Comparison of ENCODE assay signal across 22 cellular contexts in the genomic region with DNA sequence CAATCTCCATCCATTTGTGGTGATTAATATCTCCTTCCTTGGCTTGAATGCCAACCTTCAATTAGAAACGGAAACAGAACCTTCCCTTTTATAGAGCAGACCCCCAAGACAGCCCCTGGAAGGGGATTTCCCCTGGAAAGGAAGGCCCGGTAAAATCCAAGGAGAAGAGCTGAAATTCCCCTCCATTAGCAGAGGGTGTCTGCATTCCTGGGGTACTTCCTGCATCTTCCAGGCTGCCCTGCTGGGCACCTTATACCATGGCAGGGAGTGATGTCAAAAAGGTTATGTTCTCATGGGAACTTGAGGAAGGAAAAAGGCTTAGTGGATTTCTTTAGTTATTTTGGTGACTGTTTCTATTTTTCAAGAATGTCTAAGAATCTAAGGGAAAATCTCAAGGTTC.
DNase-seq lines count a peak whose midpoint lies in the region; FAIRE-seq and TF ChIP-seq lines count a peak whose summit lies in the region.
"Had no signal": no experiment of that assay in that cellular context is flagged by ENCODE, and none has a peak within 500 bp of the region (broad histone marks: within the 10 kb centered on the region; RNA-seq: fewer than 3 reads in every experiment).

No MANE protein-coding gene starts in this region.

- H3K9ac ChIP-seq in H1 (replicated peaks in 1 of 4; ENCODE audit: extremely low read depth in 1 of 4, low read depth in 3 of 4, low read length in 3 of 4) (no peak overlapping the region), trophoblast cell (ENCODE audit: low read length) (no peak overlapping the region)

- no peak overlapping the region for H3K14ac ChIP-seq in H1 (ENCODE audit: insufficient read length)
- no peak overlapping the region for H3K14ac ChIP-seq in trophoblast cell (ENCODE audit: low read length)

- H3K79me2 ChIP-seq in H1 (ENCODE audit: control insufficient read depth in 1 of 2, insufficient read depth in 2 of 2, low read length in 2 of 2) (no peaks in the 10 kb centered on the region), trophoblast cell (ENCODE audit: control insufficient read depth, insufficient read depth, low read length, poor library complexity) (no peaks in the 10 kb centered on the region)

- H3K23ac ChIP-seq in H1 (ENCODE audit: insufficient read length) (no peak overlapping the region), trophoblast cell (ENCODE audit: low read length) (no peak overlapping the region)

- H2BK20ac ChIP-seq in H1 (ENCODE audit: low read length) = no peak overlapping the region

- POLR2A ChIA-PET in H1 (lab: Charles Lee; ENCODE audit: partially characterized antibody) = no interaction called here
- POLR2A ChIA-PET in HEK293T (lab: Yijun Ruan, JAX) = no interaction called here

- no peak for TF ChIP-seq CTCF in H1 (IDR thresholded peaks at IDR 0.05; ENCODE audit: control extremely low read depth in 1 of 3, insufficient read depth in 1 of 3, low read depth in 1 of 3, low read length in 3 of 3)

- no peak overlapping the region for H3K4me3 Mint-ChIP-seq in activated CD4-positive, alpha-beta T cell treated with anti-CD3 and anti-CD28 coated beads, Interleukin-2, amount 10 ng/mL, durations not matched to agents 24 days and 14 days
- no peak overlapping the region for H3K4me3 Mint-ChIP-seq in activated T-helper 2 cell treated with anti-CD3 and anti-CD28 coated beads, Interferon-gamma antibody, Interleukin-2, Interleukin-4, amounts not matched to agents 10 μg/mL and 5 μg/mL and 100 μg/mL, durations not matched to agents 14 hours and 24 hours and 36 hours (ENCODE audit: low read depth)
- H3K4me3 Mint-ChIP-seq: B cell; CD4-positive, alpha-beta memory T cell had no signal

- TF ChIP-seq RAD21 in H1 (IDR thresholded peaks at IDR 0.05 in 1 of 2, conservative IDR thresholded peaks at IDR 0.05 in 1 of 2; ENCODE audit: low read depth in 2 of 2, low read length in 2 of 2) = no peak

- peaks cover 0 to 2% (median 0%) of the 10 kb centered on the region in 4 experiments; a peak in 2 of 7 replicates for H3K4me1 ChIP-seq in H1 (replicated peaks in 1 of 4; ENCODE audit: control insufficient read depth in 3 of 4, insufficient read depth in 4 of 4, low read length in 3 of 4)
- no peaks in the 10 kb centered on the region for H3K4me1 ChIP-seq in trophoblast cell (ENCODE audit: control insufficient read depth in 1 of 2, insufficient read depth in 2 of 2, low read length in 2 of 2)

- H3K4me1 Mint-ChIP-seq in activated CD4-positive, alpha-beta T cell treated with anti-CD3 and anti-CD28 coated beads, Interleukin-2, amount 10 ng/mL, durations not matched to agents 24 days and 14 days = peaks cover 1% of the 10 kb centered on the region
- H3K4me1 Mint-ChIP-seq in activated T-helper 2 cell treated with anti-CD3 and anti-CD28 coated beads, Interferon-gamma antibody, Interleukin-2, Interleukin-4, amounts not matched to agents 10 μg/mL and 5 μg/mL and 100 μg/mL, durations not matched to agents 14 hours and 24 hours and 36 hours (ENCODE audit: low read depth) = no peaks in the 10 kb centered on the region
- H3K4me1 Mint-ChIP-seq: B cell; CD4-positive, alpha-beta memory T cell had no signal

- WGBS in H1 (ENCODE audit: extremely low coverage in 1 of 2, insufficient coverage in 1 of 2, insufficient read length in 1 of 2, insufficient replicate concordance in 2 of 2, low coverage in 1 of 2, low lambda C conversion rate in 2 of 2, missing lambda C conversion rate in 1 of 2), 2 experiments = 28% methylated on average over 2 of the region's 2 CpGs; no CpG with 5 or more reads in 1 of the 2 experiments
- no CpG with 5 or more reads among the region's 2 CpGs for WGBS in trophoblast cell (ENCODE audit: extremely low coverage, insufficient coverage, insufficient read length)

- no peaks in the 10 kb centered on the region for H3K9me3 ChIP-seq in H1 (ENCODE audit: insufficient read depth in 2 of 2, low read depth in 1 of 2, low read length in 1 of 2)
- no peaks in the 10 kb centered on the region for H3K9me3 ChIP-seq in trophoblast cell (ENCODE audit: insufficient read depth, low read depth, low read length)

- H2AFZ ChIP-seq in H1 (ENCODE audit: low read length) = no peak overlapping the region
- no peak overlapping the region for H2AFZ ChIP-seq in trophoblast cell (ENCODE audit: insufficient read depth, low read length, poor library complexity)

- no peaks in the 10 kb centered on the region for H3K9me3 Mint-ChIP-seq in activated CD4-positive, alpha-beta T cell treated with anti-CD3 and anti-CD28 coated beads, Interleukin-2, amount 10 ng/mL, durations not matched to agents 24 days and 14 days
- H3K9me3 Mint-ChIP-seq in activated T-helper 2 cell treated with anti-CD3 and anti-CD28 coated beads, Interferon-gamma antibody, Interleukin-2, Interleukin-4, amounts not matched to agents 10 μg/mL and 5 μg/mL and 100 μg/mL, durations not matched to agents 14 hours and 24 hours and 36 hours = no peaks in the 10 kb centered on the region

- H2BK12ac ChIP-seq in H1 (ENCODE audit: low read depth, low read length) (no peak overlapping the region), trophoblast cell (ENCODE audit: low read length) (no peak overlapping the region)

- H2AK5ac ChIP-seq in H1 (ENCODE audit: low read depth, low read length) (no peak overlapping the region), trophoblast cell (ENCODE audit: low read length) (no peak overlapping the region)

- H3K56ac ChIP-seq in H1 (replicated peaks; ENCODE audit: insufficient read length, low read depth, low read length) = no peak overlapping the region

- H3K4ac ChIP-seq in H1 (replicated peaks; ENCODE audit: insufficient read length, low read depth, low read length) (no peak overlapping the region), trophoblast cell (ENCODE audit: low read depth, low read length) (no peak overlapping the region)

- no peak for FAIRE-seq in H1 (lab: Jason Lieb, UNC)
- FAIRE-seq: A204.1, GM12891, GM18507, H54 had no signal

- H3K23me2 ChIP-seq in H1 (ENCODE audit: low read depth, low read length) = no peaks in the 10 kb centered on the region

- no peak overlapping the region for H4K5ac ChIP-seq in H1 (ENCODE audit: insufficient read length, low read depth, low read length)

- H3K36me3 Mint-ChIP-seq in activated CD4-positive, alpha-beta T cell treated with anti-CD3 and anti-CD28 coated beads, Interleukin-2, amount 10 ng/mL, durations not matched to agents 24 days and 14 days (ENCODE audit: low read depth) = no peaks in the 10 kb centered on the region
- H3K36me3 Mint-ChIP-seq in activated T-helper 2 cell treated with anti-CD3 and anti-CD28 coated beads, Interferon-gamma antibody, Interleukin-2, Interleukin-4, amounts not matched to agents 10 μg/mL and 5 μg/mL and 100 μg/mL, durations not matched to agents 14 hours and 24 hours and 36 hours (ENCODE audit: low read depth) = no peaks in the 10 kb centered on the region
- H3K36me3 Mint-ChIP-seq: CD4-positive, alpha-beta memory T cell had no signal

- no peaks in the 10 kb centered on the region for H3K79me1 ChIP-seq in H1 (ENCODE audit: low read depth, low read length)
- no peaks in the 10 kb centered on the region for H3K79me1 ChIP-seq in trophoblast cell (ENCODE audit: low read length)

- no peak for TF ChIP-seq EP300 in H1 (IDR thresholded peaks at IDR 0.05; ENCODE audit: borderline replicate concordance in 1 of 2, low read depth in 2 of 2, low read length in 2 of 2)

- no peaks in the 10 kb centered on the region for H4K20me1 ChIP-seq in H1 (replicated peaks in 1 of 2; ENCODE audit: control insufficient read depth in 1 of 2, insufficient read depth in 2 of 2, low read length in 2 of 2)

- no peak overlapping the region for H4K8ac ChIP-seq in H1 (ENCODE audit: extremely low read depth, insufficient read depth, low read length)
- H4K8ac ChIP-seq in trophoblast cell (ENCODE audit: low read depth, low read length) = no peak overlapping the region

- intact Hi-C loops in activated CD4-positive, alpha-beta T cell treated with anti-CD3 and anti-CD28 coated beads, Interleukin-2, amount 10 ng/mL, durations not matched to agents 24 days and 14 days (cut with micrococcal nuclease) = no loop called here
- intact Hi-C loops in activated T-helper 2 cell treated with anti-CD3 and anti-CD28 coated beads, Interferon-gamma antibody, Interleukin-2, Interleukin-4, amounts not matched to agents 10 μg/mL and 5 μg/mL and 100 μg/mL, durations not matched to agents 14 hours and 24 hours and 36 hours (cut with micrococcal nuclease) = no loop called here

- H2BK15ac ChIP-seq in H1 (ENCODE audit: low read length) = no peak overlapping the region

- H4K91ac ChIP-seq in H1 (replicated peaks; ENCODE audit: insufficient read length, low read length) (no peak overlapping the region), trophoblast cell (ENCODE audit: low read depth, low read length) (no peak overlapping the region)

- H3K27me3 ChIP-seq in H7 (ENCODE audit: control insufficient read depth, insufficient read depth, low read length) (no peaks in the 10 kb centered on the region), H1 (replicated peaks in 1 of 4; ENCODE audit: control insufficient read depth in 3 of 4, extremely low read depth in 1 of 4, insufficient read depth in 3 of 4, low read length in 3 of 4) (no peaks in the 10 kb centered on the region), trophoblast cell (ENCODE audit: insufficient read depth, low read length) (no peaks in the 10 kb centered on the region)

- H3K27ac Mint-ChIP-seq in activated CD4-positive, alpha-beta T cell treated with anti-CD3 and anti-CD28 coated beads, Interleukin-2, amount 10 ng/mL, durations not matched to agents 24 days and 14 days = no peak overlapping the region
- H3K27ac Mint-ChIP-seq in activated T-helper 2 cell treated with anti-CD3 and anti-CD28 coated beads, Interferon-gamma antibody, Interleukin-2, Interleukin-4, amounts not matched to agents 10 μg/mL and 5 μg/mL and 100 μg/mL, durations not matched to agents 14 hours and 24 hours and 36 hours = no peak overlapping the region
- H3K27ac Mint-ChIP-seq: B cell; CD4-positive, alpha-beta memory T cell had no signal

- H3K27me3 Mint-ChIP-seq in activated CD4-positive, alpha-beta T cell treated with anti-CD3 and anti-CD28 coated beads, Interleukin-2, amount 10 ng/mL, durations not matched to agents 24 days and 14 days = peaks cover 13% of the 10 kb centered on the region
- H3K27me3 Mint-ChIP-seq in activated T-helper 2 cell treated with anti-CD3 and anti-CD28 coated beads, Interferon-gamma antibody, Interleukin-2, Interleukin-4, amounts not matched to agents 10 μg/mL and 5 μg/mL and 100 μg/mL, durations not matched to agents 14 hours and 24 hours and 36 hours (ENCODE audit: low read depth) = peaks cover 6% of the 10 kb centered on the region

- CTCF ChIA-PET in H1 (lab: Charles Lee; ENCODE audit: partially characterized antibody) (no interaction called here), HEK293T (lab: Yijun Ruan, JAX) (no interaction called here)

- peak; percentile 40 for DNase-seq in activated CD4-positive, alpha-beta T cell treated with anti-CD3 and anti-CD28 coated beads, Interleukin-2, amount 10 ng/mL, durations not matched to agents 24 days and 14 days
- no peak for DNase-seq in activated CD4-positive, alpha-beta T cell treated with anti-CD3 and anti-CD28 coated beads for 4 hours
- DNase-seq in H7 = peak; percentile 38
- no peak for DNase-seq in H1 (ENCODE audit: low read depth in 1 of 2, low spot score in 2 of 2)
- DNase-seq in trophoblast cell = no peak
- DNase-seq in HEK293T (ENCODE audit: extremely low spot score) = no peak
- no peak for DNase-seq in SK-N-DZ (ENCODE audit: low spot score)
- DNase-seq in activated T-helper 2 cell treated with anti-CD3 and anti-CD28 coated beads, Interferon-gamma antibody, Interleukin-2, Interleukin-4, amounts not matched to agents 10 μg/mL and 5 μg/mL and 100 μg/mL, durations not matched to agents 14 hours and 24 hours and 36 hours (ENCODE audit: low spot score) = no peak
- DNase-seq: C1 segment of cervical spinal cord; Calu3; CD4-positive, alpha-beta memory T cell; COR-L47; DMS53; DMS79 treated with DMSO at 0.1 percent for 48 hours; GF-D8; HCEC 1CT had no signal

- H2BK120ac ChIP-seq in H1 (replicated peaks; ENCODE audit: low read depth, low read length) = no peak overlapping the region
- H2BK120ac ChIP-seq in trophoblast cell (ENCODE audit: insufficient read depth, low read length, poor library complexity) = no peak overlapping the region

- H3K27ac ChIP-seq in H1 (ENCODE audit: low read depth, low read length) (no peak overlapping the region), trophoblast cell (ENCODE audit: low read depth, low read length) (no peak overlapping the region)
- H3K27ac ChIP-seq: 22Rv1 had no signal

- no peak overlapping the region for H4K12ac ChIP-seq in trophoblast cell (ENCODE audit: low read depth, low read length)

- H3K4me2 ChIP-seq in H1 (ENCODE audit: insufficient read depth in 1 of 2, low read depth in 2 of 2, low read length in 2 of 2) = no peak overlapping the region
- no peak overlapping the region for H3K4me2 ChIP-seq in trophoblast cell (ENCODE audit: low read length)

- H3K4me3 ChIP-seq in H7 (ENCODE audit: insufficient read depth, low read depth, low read length) (no peak overlapping the region), H1 (ENCODE audit: extremely low read depth in 1 of 4, insufficient read depth in 2 of 4, low read depth in 3 of 4, low read length in 4 of 4) (no peak overlapping the region), trophoblast cell (ENCODE audit: low read depth, low read length) (no peak overlapping the region)

- H2BK5ac ChIP-seq in H1 (ENCODE audit: low read depth, low read length) (no peak overlapping the region), trophoblast cell (ENCODE audit: low read depth, low read length, poor library complexity) (no peak overlapping the region)

- TF ChIP-seq POLR2A in H1 (IDR thresholded peaks at IDR 0.05; ENCODE audit: control extremely low read depth in 1 of 2, low read depth in 2 of 2, low read length in 2 of 2) = no peak

- no peak overlapping the region for H3K18ac ChIP-seq in H1 (ENCODE audit: extremely low read depth, low read length)
- H3K18ac ChIP-seq in trophoblast cell (ENCODE audit: low read length) = no peak overlapping the region

- no peaks in the 10 kb centered on the region for H3K36me3 ChIP-seq in H7 (replicated peaks; ENCODE audit: control insufficient read depth, insufficient read depth, low read length)
- H3K36me3 ChIP-seq in H1 (ENCODE audit: control insufficient read depth in 2 of 4, insufficient read depth in 4 of 4, low read length in 3 of 4) = no peaks in the 10 kb centered on the region
- H3K36me3 ChIP-seq in trophoblast cell (ENCODE audit: control insufficient read depth in 1 of 2, insufficient read depth in 2 of 2, low read length in 2 of 2) = no peaks in the 10 kb centered on the region

Comparison
In these comparisons a context has a peak if more than half of its experiments do, and no peak if none do; other contexts are left out.
1. DNase-seq: peak in activated CD4-positive, alpha-beta T cell treated with anti-CD3 and anti-CD28 coated beads, Interleukin-2, amount 10 ng/mL, durations not matched to agents 24 days and 14 days (single experiment) and H7 (single experiment); none in activated CD4-positive, alpha-beta T cell treated with anti-CD3 and anti-CD28 coated beads for 4 hours (0 of 2), H1 (0 of 2), trophoblast cell (0 of 2), HEK293T (single experiment), SK-N-DZ (single experiment) and activated T-helper 2 cell treated with anti-CD3 and anti-CD28 coated beads, Interferon-gamma antibody, Interleukin-2, Interleukin-4, amounts not matched to agents 10 μg/mL and 5 μg/mL and 100 μg/mL, durations not matched to agents 14 hours and 24 hours and 36 hours (single experiment).